In the genomic region with DNA sequence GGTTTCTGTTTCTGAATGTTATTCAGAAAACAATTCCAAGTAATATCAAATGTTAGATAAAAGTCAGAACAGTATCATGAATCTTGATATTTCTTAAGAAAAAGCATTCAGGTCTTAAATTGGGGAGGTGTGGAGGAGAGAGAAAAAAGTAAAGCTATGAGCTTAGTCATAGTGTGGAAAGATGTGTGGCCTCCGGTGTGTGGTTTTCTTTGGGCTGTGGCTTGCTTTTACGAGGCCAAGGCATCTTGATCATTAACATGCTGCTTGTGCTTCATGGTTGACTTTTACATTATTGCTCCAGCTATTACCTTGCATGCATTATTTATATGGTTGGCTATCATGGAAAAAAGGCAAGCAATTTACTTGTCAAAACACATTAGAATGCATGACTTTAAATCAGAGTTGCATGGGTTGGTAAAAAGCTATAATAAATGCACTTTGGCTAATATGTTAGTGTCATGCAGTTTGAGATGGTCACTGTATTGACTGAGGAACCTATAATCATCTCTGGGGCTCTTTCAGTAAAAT, we compare ENCODE assay signal across 19 cellular contexts.
DNase-seq lines count a peak whose midpoint lies in the region; ATAC-seq and TF ChIP-seq lines count a peak whose summit lies in the region.
"Had no signal": no experiment of that assay in that cellular context is flagged by ENCODE, and none has a peak within 500 bp of the region (broad histone marks: within the 10 kb centered on the region; RNA-seq: fewer than 3 reads in every experiment).

No MANE protein-coding gene starts in this region.

- H4K8ac ChIP-seq in mesenchymal stem cell (ENCODE audit: low read length), result no peak overlapping the region

- H3K9me3 ChIP-seq in SK-N-MC (ENCODE audit: low read depth, low read length), result no peaks in the 10 kb centered on the region
- peaks cover 14% of the 10 kb centered on the region for H3K9me3 ChIP-seq in mesenchymal stem cell (ENCODE audit: control insufficient read depth, low read length)
- H3K9me3 ChIP-seq: HAP-1, Peyer's patch, SJSA1 had no signal

- H3K4me1 ChIP-seq in mesenchymal stem cell (ENCODE audit: control insufficient read depth, insufficient read depth, low read depth, low read length), result no peaks in the 10 kb centered on the region
- H3K4me1 ChIP-seq: HAP-1, Peyer's patch, SJSA1 had no signal

- no peak overlapping the region for H2BK15ac ChIP-seq in mesenchymal stem cell (ENCODE audit: low read depth, poor library complexity, severe bottlenecking)

- H3K79me1 ChIP-seq in mesenchymal stem cell (replicated peaks; ENCODE audit: low read length, poor library complexity, severe bottlenecking), result no peaks in the 10 kb centered on the region

- no peak overlapping the region for H2BK120ac ChIP-seq in mesenchymal stem cell (ENCODE audit: low read depth, low read length)

- H3K14ac ChIP-seq in mesenchymal stem cell (ENCODE audit: low read length in 2 of 2), result no peak overlapping the region

- H3K4ac ChIP-seq in mesenchymal stem cell (ENCODE audit: low read depth in 1 of 2, low read length in 2 of 2), result no peak overlapping the region

- no peak overlapping the region for H2BK5ac ChIP-seq in mesenchymal stem cell (ENCODE audit: low read depth, low read length, poor library complexity, severe bottlenecking)

- peak; percentile 32 for DNase-seq in ACHN
- peak; percentile 49 for DNase-seq in Daoy (ENCODE audit: low read depth)
- DNase-seq in NB4 (ENCODE audit: low read depth), result peak; percentile 45
- peak; percentile 69 for DNase-seq in SK-N-MC (ENCODE audit: low read depth, low spot score)
- no peak for DNase-seq in EL
- no peak for DNase-seq in mesenchymal stem cell
- DNase-seq: CD8-positive, alpha-beta memory T cell; GM23248; NCI-H1417; NCI-H187; NCI-H446 treated with DMSO at 0.1 percent for 48 hours; NCI-H526 treated with DMSO at 0.1 percent for 48 hours; Peyer's patch had no signal

- H3K27me3 ChIP-seq in mesenchymal stem cell (ENCODE audit: control insufficient read depth in 1 of 2, insufficient read depth in 1 of 2, low read length in 2 of 2), result no peaks in the 10 kb centered on the region
- H3K27me3 ChIP-seq: BLaER1 treated with 17β-estradiol and CSF1 and Interleukin-3, amounts not matched to agents 10 nM and 100 nM; Peyer's patch; SJSA1 had no signal

- H3K36me3 ChIP-seq in SK-N-MC (ENCODE audit: insufficient read depth, low read length), result no peaks in the 10 kb centered on the region
- H3K36me3 ChIP-seq in mesenchymal stem cell (ENCODE audit: control insufficient read depth in 1 of 2, insufficient read depth in 2 of 2, low read depth in 1 of 2, low read length in 2 of 2), result no peaks in the 10 kb centered on the region
- H3K36me3 ChIP-seq: BLaER1 treated with 17β-estradiol and CSF1 and Interleukin-3, amounts not matched to agents 10 nM and 100 nM; HAP-1; Peyer's patch; SJSA1 had no signal

- no peak overlapping the region for H3K18ac ChIP-seq in mesenchymal stem cell (ENCODE audit: low read depth in 1 of 2, low read length in 2 of 2)

- no peak overlapping the region for H3K23ac ChIP-seq in mesenchymal stem cell (ENCODE audit: low read length in 2 of 2)

- ATAC-seq in SK-N-SH treated with all-trans-retinoic acid at 6 μM for 48 hours, result no peak
- ATAC-seq: GM12878, Right ventricle myocardium inferior had no signal

- 71% methylated on average over 2 of the region's 2 CpGs for WGBS in mesenchymal stem cell

- no peak overlapping the region for H2AFZ ChIP-seq in mesenchymal stem cell (ENCODE audit: low read depth, low read length)
- H2AFZ ChIP-seq: GM23248 had no signal

- TF ChIP-seq POLR2A in NB4 (IDR thresholded peaks at IDR 0.05; ENCODE audit: extremely low read depth, insufficient read length), result no peak

- no peak overlapping the region for H4K91ac ChIP-seq in mesenchymal stem cell (ENCODE audit: low read length)

- in situ Hi-C loops in ACHN (cut with HindIII; ENCODE audit: low pct_ligation_motif_present, low pct_unique_long_range_greater_than_20kb, low sequenced_read_pairs), result no loop called here

- no peak overlapping the region for H2BK12ac ChIP-seq in mesenchymal stem cell (ENCODE audit: low read length in 2 of 2)

- H3K9ac ChIP-seq in SK-N-MC (ENCODE audit: insufficient read length) (no peak overlapping the region), mesenchymal stem cell (ENCODE audit: low read length) (no peak overlapping the region)
- H3K9ac ChIP-seq: BLaER1 treated with 17β-estradiol and CSF1 and Interleukin-3, amounts not matched to agents 10 nM and 100 nM; GM23248 had no signal

- no peak overlapping the region for H2AK5ac ChIP-seq in mesenchymal stem cell (ENCODE audit: low read length, severe bottlenecking)

- no peak for TF ChIP-seq CTCF in NB4 (IDR thresholded peaks at IDR 0.05; ENCODE audit: low read depth, low read length)

- no peak overlapping the region for H3K4me3 ChIP-seq in NB4 (ENCODE audit: low read depth, low read length)
- H3K4me3 ChIP-seq in SK-N-MC, result no peak overlapping the region
- no peak overlapping the region for H3K4me3 ChIP-seq in mesenchymal stem cell (ENCODE audit: insufficient read depth in 1 of 2, low read depth in 1 of 2, low read length in 2 of 2)
- H3K4me3 ChIP-seq: BLaER1 treated with 17β-estradiol and CSF1 and Interleukin-3, amounts not matched to agents 10 nM and 100 nM; GM12878; GM23248; HAP-1; Peyer's patch; SJSA1 had no signal

- H3K27ac ChIP-seq in SK-N-MC (peak overlapping the region; percentile 77; the same call in 1 of the 2 replicates), mesenchymal stem cell (ENCODE audit: low read length, poor library complexity, severe bottlenecking) (no peak overlapping the region)
- H3K27ac ChIP-seq: BLaER1 treated with 17β-estradiol and CSF1 and Interleukin-3, amounts not matched to agents 10 nM and 100 nM; GM23248; Peyer's patch; SJSA1 had no signal

- H3K4me2 ChIP-seq in mesenchymal stem cell (ENCODE audit: low read length, poor library complexity, severe bottlenecking), result no peak overlapping the region
- H3K4me2 ChIP-seq: BLaER1 treated with 17β-estradiol and CSF1 and Interleukin-3, amounts not matched to agents 10 nM and 100 nM had no signal

TF ChIP-seq in SK-N-SH treated with all-trans-retinoic acid at 6 μM for 48 hours, 23 proteins besides CTCF, POLR2A, EP300 and RAD21:
- TF ChIP-seq CSDC2 (CRISPR knock-in tag; IDR thresholded peaks at IDR 0.05) (no peak), BACH2 (CRISPR knock-in tag; IDR thresholded peaks at IDR 0.05; ENCODE audit: borderline replicate concordance) (no peak), ARNTL (CRISPR knock-in tag; IDR thresholded peaks at IDR 0.05; ENCODE audit: borderline replicate concordance, low read depth) (no peak), SNAI2 (CRISPR knock-in tag; IDR thresholded peaks at IDR 0.05) (no peak), PPARA (CRISPR knock-in tag; IDR thresholded peaks at IDR 0.05; ENCODE audit: borderline replicate concordance) (no peak)
- TF ChIP-seq, protein P1, sequence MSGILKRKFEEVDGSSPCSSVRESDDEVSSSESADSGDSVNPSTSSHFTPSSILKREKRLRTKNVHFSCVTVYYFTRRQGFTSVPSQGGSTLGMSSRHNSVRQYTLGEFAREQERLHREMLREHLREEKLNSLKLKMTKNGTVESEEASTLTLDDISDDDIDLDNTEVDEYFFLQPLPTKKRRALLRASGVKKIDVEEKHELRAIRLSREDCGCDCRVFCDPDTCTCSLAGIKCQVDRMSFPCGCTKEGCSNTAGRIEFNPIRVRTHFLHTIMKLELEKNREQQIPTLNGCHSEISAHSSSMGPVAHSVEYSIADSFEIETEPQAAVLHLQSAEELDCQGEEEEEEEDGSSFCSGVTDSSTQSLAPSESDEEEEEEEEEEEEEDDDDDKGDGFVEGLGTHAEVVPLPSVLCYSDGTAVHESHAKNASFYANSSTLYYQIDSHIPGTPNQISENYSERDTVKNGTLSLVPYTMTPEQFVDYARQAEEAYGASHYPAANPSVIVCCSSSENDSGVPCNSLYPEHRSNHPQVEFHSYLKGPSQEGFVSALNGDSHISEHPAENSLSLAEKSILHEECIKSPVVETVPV (CRISPR knock-in tag; IDR thresholded peaks at IDR 0.05), result no peak

Comparison
In these comparisons a context has a peak if more than half of its experiments do, and no peak if none do; other contexts are left out.
1. DNase-seq: peak in ACHN (single experiment), Daoy (single experiment), NB4 (single experiment) and SK-N-MC (single experiment); none in EL (single experiment) and mesenchymal stem cell (single experiment).